8 cellular contexts compared by ENCODE assay signal in genomic region chr10:79292789-79293746, GRCh38. TPM values are rescaled to one million over a fixed set of nuclear protein-coding genes. Genes with fewer than 3 reads are reported as not detected.
DNase-seq lines count a peak whose midpoint lies in the region; ATAC-seq, FAIRE-seq and TF ChIP-seq lines count a peak whose summit lies in the region.

No MANE protein-coding gene starts in this region.

- H3K4me3 ChIP-seq in endothelial cell of umbilical vein (replicated peaks in 1 of 3; ENCODE audit: insufficient read depth in 1 of 3, low read depth in 1 of 3, low read length in 3 of 3) (no peak overlapping the region), neutrophil (ENCODE audit: low read depth in 1 of 2, low read length in 1 of 2) (peak overlapping the region; percentile 37 to 56)

- FAIRE-seq in endothelial cell of umbilical vein (lab: Jason Lieb, UNC) = no peak

- peaks cover 0 to 54% of the 10 kb centered on the region in 2 experiments for H3K36me3 ChIP-seq in endothelial cell of umbilical vein (ENCODE audit: control insufficient read depth in 2 of 2, extremely low read depth in 1 of 2, insufficient read depth in 2 of 2, low read length in 2 of 2)
- peaks cover 27% of the 10 kb centered on the region for H3K36me3 ChIP-seq in neutrophil

- peak; percentile 70 for DNase-seq in activated effector memory CD4-positive, alpha-beta T cell treated with anti-CD3 and anti-CD28 coated beads, Interleukin-2, amount 50 U/mL, for 16 hours
- DNase-seq in activated effector memory CD4-positive, alpha-beta T cell treated with Interleukin-2 at 50 U/mL for 16 hours = no peak
- no peak for DNase-seq in T-helper 17 cell
- DNase-seq in endothelial cell of umbilical vein (ENCODE audit: low read depth, low spot score) = no peak
- DNase-seq in NCI-H446 (lab: John Stamatoyannopoulos, UW) = no peak
- no peak for DNase-seq in middle frontal gyrus (ENCODE audit: extremely low spot score, low spot score)

- H3K9me3 ChIP-seq in T-helper 17 cell (ENCODE audit: control insufficient read depth, low read length, poor library complexity, severe bottlenecking) = no peaks in the 10 kb centered on the region
- no peaks in the 10 kb centered on the region for H3K9me3 ChIP-seq in endothelial cell of umbilical vein (replicated peaks; ENCODE audit: control insufficient read depth, insufficient read depth, low read length)
- no peaks in the 10 kb centered on the region for H3K9me3 ChIP-seq in neutrophil

- H3K27ac ChIP-seq in endothelial cell of umbilical vein (ENCODE audit: insufficient read depth, low read depth, low read length) (peak overlapping the region; percentile 64), neutrophil (peak overlapping the region; percentile 100)

- H2AFZ ChIP-seq in endothelial cell of umbilical vein (ENCODE audit: low read depth, low read length) = no peak overlapping the region

- H3K79me2 ChIP-seq in endothelial cell of umbilical vein (ENCODE audit: control insufficient read depth, insufficient read depth, low read length) = no peaks in the 10 kb centered on the region

- ATAC-seq in T-helper 17 cell (peak; percentile 60), GM19467 (IDR thresholded peaks at IDR 0.05; ENCODE audit: unreplicated experiment) (no peak)

- TF ChIP-seq CTCF in endothelial cell of umbilical vein (IDR thresholded peaks at IDR 0.05; ENCODE audit: extremely low read depth in 1 of 2, insufficient read depth in 1 of 2, low read depth in 1 of 2, low read length in 2 of 2) (peak; percentile 6 to 65), neutrophil (IDR thresholded peaks at IDR 0.05) (peak; percentile 76)

- H3K27ac Mint-ChIP-seq in T-helper 17 cell = no peak overlapping the region

- H3K4me1 ChIP-seq in endothelial cell of umbilical vein (ENCODE audit: control insufficient read depth, extremely low read depth, insufficient read depth, low read length) (peaks cover 10% of the 10 kb centered on the region), neutrophil (ENCODE audit: control insufficient read depth in 1 of 2, insufficient read depth in 1 of 2, low read depth in 1 of 2, low read length in 1 of 2) (peaks cover 52 to 61% of the 10 kb centered on the region in 2 experiments)

- H3K9me1 ChIP-seq in endothelial cell of umbilical vein (replicated peaks; ENCODE audit: control insufficient read depth, extremely low read depth, insufficient read depth, low read length) = no peaks in the 10 kb centered on the region

- no peak overlapping the region for H3K4me2 ChIP-seq in endothelial cell of umbilical vein (ENCODE audit: insufficient read depth, low read length)

- peaks cover 7% of the 10 kb centered on the region for H3K36me3 Mint-ChIP-seq in T-helper 17 cell (ENCODE audit: low read depth)

- no TSS peak for BruUV-seq in endothelial cell of umbilical vein (replicated peaks; lab: Mats Ljungman, UMichigan)

- intact Hi-C loops in endothelial cell of umbilical vein (cut with micrococcal nuclease) = loop anchor here (5.0 kb wide), 1 partner anchor 54 kb away; the partner anchor contains the start of gene PPIF

- CTCF ChIA-PET in endothelial cell of umbilical vein (lab: Charles Lee) = interaction anchor here (0.6 to 1.4 kb wide), 10 partner anchors 9 to 195 kb away, joined by 3 to 10 read pairs (median 4); no protein-coding TSS in a partner anchor

- no peaks in the 10 kb centered on the region for H3K27me3 Mint-ChIP-seq in T-helper 17 cell

- no peaks in the 10 kb centered on the region for H4K20me1 ChIP-seq in endothelial cell of umbilical vein (replicated peaks; ENCODE audit: control insufficient read depth, extremely low read depth, insufficient read depth, low read length)

- peaks cover 16% of the 10 kb centered on the region for H3K4me1 Mint-ChIP-seq in T-helper 17 cell

- H3K9ac ChIP-seq in endothelial cell of umbilical vein (replicated peaks; ENCODE audit: extremely low read depth, insufficient read depth, low read length) = no peak overlapping the region

- H3K27me3 ChIP-seq in endothelial cell of umbilical vein (ENCODE audit: control insufficient read depth in 2 of 2, insufficient read depth in 2 of 2, low read length in 2 of 2) = no peaks in the 10 kb centered on the region
- no peaks in the 10 kb centered on the region for H3K27me3 ChIP-seq in neutrophil

- no peak overlapping the region for H3K4me3 Mint-ChIP-seq in T-helper 17 cell

- no peak for TF ChIP-seq POLR2A in endothelial cell of umbilical vein (IDR thresholded peaks at IDR 0.05; ENCODE audit: low read depth, low read length)

- dilution Hi-C loops in endothelial cell of umbilical vein (cut with MboI; ENCODE audit: extremely low pct_ligation_motif_present, low sequenced_read_pairs) = no loop called here

- POLR2A ChIA-PET in endothelial cell of umbilical vein (lab: Charles Lee) = no interaction called here

TF ChIP-seq in endothelial cell of umbilical vein, 7 proteins besides CTCF, POLR2A, EP300 and RAD21:
- TF ChIP-seq POLR2AphosphoS5 (IDR thresholded peaks at IDR 0.05; ENCODE audit: insufficient read depth, low read depth, low read length) (no peak), MYC (IDR thresholded peaks at IDR 0.05; ENCODE audit: low read depth, low read length) (no peak), MAX (IDR thresholded peaks at IDR 0.05; ENCODE audit: insufficient read depth, insufficient read length) (no peak), JUN (IDR thresholded peaks at IDR 0.05; ENCODE audit: borderline replicate concordance, insufficient read depth, insufficient read length, low read depth) (no peak), FOS (IDR thresholded peaks at IDR 0.05; ENCODE audit: borderline replicate concordance, insufficient read depth, low read length) (no peak), EZH2 (IDR thresholded peaks at IDR 0.05; ENCODE audit: borderline replicate concordance, low read depth, low read length, severe bottlenecking) (no peak), GATA2 (IDR thresholded peaks at IDR 0.05; ENCODE audit: insufficient read depth, insufficient read length, low read depth, low read length) (no peak)

RNA-seq across cellular contexts. Expression of gene PPIF, which starts 54.2 kb away (rescaled TPM):
- total RNA-seq in T-helper 17 cell (10 to 100 TPM; 59.4 to 82.3 TPM), endothelial cell of umbilical vein (42.7 and 51.2 TPM in 2 replicates)
- polyA plus RNA-seq in endothelial cell of umbilical vein = 38.7 and 50.7 TPM in 2 replicates
- polyA plus RNA-seq in endothelial cell of umbilical vein (2011; cell fraction: cytosol; rRNA removed) = 73.6 and 86.3 TPM in 2 replicates
- polyA plus RNA-seq in endothelial cell of umbilical vein (2011; cell fraction: nucleus; rRNA removed) = 59.8 and 66.8 TPM in 2 replicates
- 60.9 and 70.8 TPM in 2 replicates for polyA plus RNA-seq in endothelial cell of umbilical vein (2012)
- polyA minus RNA-seq in endothelial cell of umbilical vein = 40.4 and 49.0 TPM in 2 replicates
- polyA minus RNA-seq in endothelial cell of umbilical vein (2011; cell fraction: cytosol; rRNA and poly(A)+ RNA removed) = 79.4 TPM
- polyA minus RNA-seq in endothelial cell of umbilical vein (2011; cell fraction: nucleus; rRNA and poly(A)+ RNA removed) = 27.5 and 31.9 TPM in 2 replicates

Comparison
In these comparisons a context has a peak if more than half of its experiments do, and no peak if none do; other contexts are left out.
1. H3K4me3 ChIP-seq: peak in neutrophil (2 of 2); none in endothelial cell of umbilical vein (0 of 3).